20 cellular contexts compared by ENCODE assay signal in genomic region chr18:26840965-26841364, GRCh38. TPM values are rescaled to one million over a fixed set of nuclear protein-coding genes. Genes with fewer than 3 reads are reported as not detected.
"Had no signal": no experiment of that assay in that cellular context is flagged by ENCODE, and none has a peak within 500 bp of the region (broad histone marks: within the 10 kb centered on the region; RNA-seq: fewer than 3 reads in every experiment).

No MANE protein-coding gene starts in this region.

- H3K36me3 ChIP-seq: neural progenitor cell, tibial artery had no signal

- H3K27ac Mint-ChIP-seq: activated naive CD8-positive, alpha-beta T cell treated with anti-CD3 and anti-CD28 coated beads, Interleukin-2, amount 50 U/mL, for 24 hours; activated T-helper 17 cell treated with anti-CD3 and anti-CD28 coated beads, Interleukin-2, amount 50 U/mL, for 72 hours; dendritic cell treated with granulocyte-macrophage colony-stimulating factor and Interleukin-4, amounts not matched to agents 40 ng/mL and 50 ng/mL, for 4 days; effector memory CD8-positive, alpha-beta T cell; naive B cell; neural progenitor cell; stimulated activated memory B cell treated with anti-CD40 and anti-IgM and Interleukin-4, amounts not matched to agents 10 μg/mL and 1 μg/mL and 100 μg/mL, for 72 hours had no signal

- H3K9me3 Mint-ChIP-seq: stimulated activated memory B cell treated with anti-CD40 and anti-IgM and Interleukin-4, amounts not matched to agents 10 μg/mL and 1 μg/mL and 100 μg/mL, for 72 hours had no signal

- H3K36me3 Mint-ChIP-seq: naive B cell; stimulated activated memory B cell treated with anti-CD40 and anti-IgM and Interleukin-4, amounts not matched to agents 10 μg/mL and 1 μg/mL and 100 μg/mL, for 72 hours had no signal

- DNase-seq: activated CD4-positive, alpha-beta T cell treated with anti-CD3 and anti-CD28 coated beads for 1 hour; activated CD4-positive, alpha-beta T cell treated with anti-CD3 and anti-CD28 coated beads, Interleukin-2, amount 50 U/mL, for 4 hours; activated naive CD4-positive, alpha-beta T cell treated with Interleukin-2 at 50 U/mL for 16 hours; activated naive CD8-positive, alpha-beta T cell treated with anti-CD3 and anti-CD28 coated beads, Interleukin-2, amount 50 U/mL, for 24 hours; effector memory CD8-positive, alpha-beta T cell; foreskin melanocyte; left colon; mammary epithelial cell; naive B cell; T1000; tibial artery had no signal

- H3K27me3 Mint-ChIP-seq: activated naive CD8-positive, alpha-beta T cell treated with anti-CD3 and anti-CD28 coated beads, Interleukin-2, amount 50 U/mL, for 24 hours; activated T-helper 17 cell treated with anti-CD3 and anti-CD28 coated beads, Interleukin-2, amount 50 U/mL, for 72 hours; effector memory CD8-positive, alpha-beta T cell; stimulated activated memory B cell treated with anti-CD40 and anti-IgM and Interleukin-4, amounts not matched to agents 10 μg/mL and 1 μg/mL and 100 μg/mL, for 72 hours had no signal

- H3K4me3 Mint-ChIP-seq: activated naive CD8-positive, alpha-beta T cell treated with anti-CD3 and anti-CD28 coated beads, Interleukin-2, amount 50 U/mL, for 24 hours; activated T-helper 17 cell treated with anti-CD3 and anti-CD28 coated beads, Interleukin-2, amount 50 U/mL, for 72 hours; dendritic cell treated with granulocyte-macrophage colony-stimulating factor and Interleukin-4, amounts not matched to agents 40 ng/mL and 50 ng/mL, for 4 days; effector memory CD8-positive, alpha-beta T cell; naive B cell; neural progenitor cell; stimulated activated memory B cell treated with anti-CD40 and anti-IgM and Interleukin-4, amounts not matched to agents 10 μg/mL and 1 μg/mL and 100 μg/mL, for 72 hours had no signal

- H3K4me1 Mint-ChIP-seq: activated naive CD8-positive, alpha-beta T cell treated with anti-CD3 and anti-CD28 coated beads, Interleukin-2, amount 50 U/mL, for 24 hours; activated T-helper 17 cell treated with anti-CD3 and anti-CD28 coated beads, Interleukin-2, amount 50 U/mL, for 72 hours; naive B cell; neural progenitor cell; stimulated activated memory B cell treated with anti-CD40 and anti-IgM and Interleukin-4, amounts not matched to agents 10 μg/mL and 1 μg/mL and 100 μg/mL, for 72 hours had no signal

- H3K4me3 ChIP-seq: neural progenitor cell, tibial artery had no signal

- H3K4me1 ChIP-seq: neural progenitor cell, tibial artery had no signal

- H3K27ac ChIP-seq: epithelial cell of prostate, neural progenitor cell, tibial artery had no signal

- ATAC-seq: activated naive CD8-positive, alpha-beta T cell treated with anti-CD3 and anti-CD28 coated beads, Interleukin-2, amount 50 U/mL, for 24 hours; activated T-helper 17 cell treated with anti-CD3 and anti-CD28 coated beads, Interleukin-2, amount 50 U/mL, for 72 hours; effector memory CD8-positive, alpha-beta T cell; left colon; stimulated activated memory B cell treated with anti-CD40 and anti-IgM and Interleukin-4, amounts not matched to agents 10 μg/mL and 1 μg/mL and 100 μg/mL, for 72 hours had no signal

- H3K27me3 ChIP-seq: neural progenitor cell, tibial artery had no signal

RNA-seq across cellular contexts. Expression of gene AQP4, which starts 24.5 kb away (rescaled TPM):
- total RNA-seq: activated T-helper 17 cell treated with anti-CD3 and anti-CD28 coated beads, Interleukin-2, amount 50 U/mL, for 72 hours; astrocyte; fibroblast of lung; mammary epithelial cell; mononuclear cell; osteocyte had no signal
